ENCODE assay signal across 8 cellular contexts in genomic region chr2:206083602-206084467, GRCh38. TPM values are rescaled to one million over a fixed set of nuclear protein-coding genes. Genes with fewer than 3 reads are reported as not detected.
DNase-seq lines count a peak whose midpoint lies in the region; ATAC-seq, FAIRE-seq and TF ChIP-seq lines count a peak whose summit lies in the region.

No MANE protein-coding gene starts in this region.

- WGBS in thymus, result 23% methylated on average over 14 of the region's 14 CpGs

- no peak for TF ChIP-seq CTCF in Peyer's patch (IDR thresholded peaks at IDR 0.05)
- TF ChIP-seq CTCF in chondrocyte (IDR thresholded peaks at IDR 0.05), result no peak

- H3K27ac Mint-ChIP-seq in chondrocyte (ENCODE audit: unreplicated experiment) (peak overlapping the region; percentile 99), memory B cell (peak overlapping the region; percentile 97)

- no peaks in the 10 kb centered on the region for H3K27me3 Mint-ChIP-seq in chondrocyte (ENCODE audit: low read depth)
- no peaks in the 10 kb centered on the region for H3K27me3 Mint-ChIP-seq in memory B cell

- H3K4me1 Mint-ChIP-seq in chondrocyte (ENCODE audit: low read depth) (peaks cover 28% of the 10 kb centered on the region), memory B cell (peaks cover 32% of the 10 kb centered on the region)

- ATAC-seq in memory B cell (ENCODE audit: low read depth) (no peak), HG03135 (IDR thresholded peaks at IDR 0.05; ENCODE audit: unreplicated experiment) (no peak)

- TF ChIP-seq POLR2A in Peyer's patch (IDR thresholded peaks at IDR 0.05), result no peak

- H3K36me3 ChIP-seq in Peyer's patch (no peaks in the 10 kb centered on the region), thymus (ENCODE audit: control insufficient read depth, insufficient read depth) (no peaks in the 10 kb centered on the region)

- peak overlapping the region; percentile 96 to 99 (median 98) for H3K27ac ChIP-seq in Peyer's patch
- H3K27ac ChIP-seq in thymus (ENCODE audit: low read depth), result peak overlapping the region; percentile 99

- H3K27me3 ChIP-seq in Peyer's patch (no peaks in the 10 kb centered on the region), thymus (ENCODE audit: control insufficient read depth, insufficient read depth) (no peaks in the 10 kb centered on the region)

- FAIRE-seq in GM19239 (lab: Jason Lieb, UNC), result peak; percentile 96
- no peak for FAIRE-seq in RCC 7860 (lab: Jason Lieb, UNC)

- DNase-seq in AML-193 (lab: John Stamatoyannopoulos, UW) (peak; percentile 5 to 26), GM19239 (ENCODE audit: insufficient read length, low spot score) (peak; percentile 12), Peyer's patch (peak; percentile 29 to 69 (median 50)), chondrocyte (ENCODE audit: low spot score) (no peak), memory B cell (ENCODE audit: low spot score in 2 of 2) (no peak), RCC 7860 (ENCODE audit: low spot score) (no peak)

- H3K4me3 ChIP-seq in Peyer's patch (peak overlapping the region; percentile 78 to 92 (median 85)), thymus (ENCODE audit: low read length) (peak overlapping the region; percentile 95)

- H3K9me3 ChIP-seq in Peyer's patch, result no peaks in the 10 kb centered on the region
- H3K9me3 ChIP-seq in thymus (ENCODE audit: control insufficient read depth), result no peaks in the 10 kb centered on the region

- H3K9me3 Mint-ChIP-seq in chondrocyte (ENCODE audit: low read depth) (no peaks in the 10 kb centered on the region), memory B cell (no peaks in the 10 kb centered on the region)

- H3K4me1 ChIP-seq in Peyer's patch (peaks cover 0 to 4% (median 0%) of the 10 kb centered on the region in 4 donors), thymus (ENCODE audit: control insufficient read depth, insufficient read depth, low read length) (peaks cover 9% of the 10 kb centered on the region)

- H3K4me3 Mint-ChIP-seq in chondrocyte (ENCODE audit: unreplicated experiment), result peak overlapping the region; percentile 98
- peak overlapping the region; percentile 90 for H3K4me3 Mint-ChIP-seq in memory B cell

- H3K36me3 Mint-ChIP-seq in chondrocyte (ENCODE audit: low read depth), result no peaks in the 10 kb centered on the region
- no peaks in the 10 kb centered on the region for H3K36me3 Mint-ChIP-seq in memory B cell

RNA-seq across cellular contexts. Expression of gene INO80D, which starts 2.1 kb away (rescaled TPM):
- total RNA-seq in Peyer's patch (100 to 1,000 TPM in 1 of 4 donors, 10 to 100 TPM in 3; 20.8 to 102 (median 56.4) TPM), chondrocyte (14.5 to 18.5 TPM (median 15.6 TPM) in 3 replicates)
- 3.6 TPM for polyA plus RNA-seq in thymus

Comparison
In these comparisons a context has a peak if more than half of its experiments do, and no peak if none do; other contexts are left out.
1. DNase-seq: peak in AML-193 (2 of 2), GM19239 (single experiment) and Peyer's patch (3 of 3); none in chondrocyte (single experiment), memory B cell (0 of 2) and RCC 7860 (single experiment).